ENCODE assay signal across 16 cellular contexts in genomic region chr12:5459051-5459782, GRCh38. TPM values are rescaled to one million over a fixed set of nuclear protein-coding genes. Genes with fewer than 3 reads are reported as not detected.
DNase-seq lines count a peak whose midpoint lies in the region; ATAC-seq and TF ChIP-seq lines count a peak whose summit lies in the region.
"Had no signal": no experiment of that assay in that cellular context is flagged by ENCODE, and none has a peak within 500 bp of the region (broad histone marks: within the 10 kb centered on the region; RNA-seq: fewer than 3 reads in every experiment).

No MANE protein-coding gene starts in this region.

- H3K27ac ChIP-seq in right cardiac atrium (ENCODE audit: low read length): no peak overlapping the region
- peak overlapping the region; percentile 1 for H3K27ac ChIP-seq in OCI-LY7 (ENCODE audit: low read depth, low read length, poor library complexity, severe bottlenecking)
- H3K27ac ChIP-seq: BLaER1 treated with 17β-estradiol and CSF1 and Interleukin-3, amounts not matched to agents 10 nM and 100 nM; GM23248 had no signal

- no peaks in the 10 kb centered on the region for H3K9me2 ChIP-seq in OCI-LY7 (ENCODE audit: insufficient read depth, low read length)

- H2AFZ ChIP-seq in OCI-LY7 (ENCODE audit: low read length): no peak overlapping the region
- H2AFZ ChIP-seq: GM23248 had no signal

- no TSS peak for BruUV-seq in OCI-LY7 (replicated peaks; lab: Mats Ljungman, UMichigan)

- peak overlapping the region; percentile 78; the same call in 1 of the 2 replicates for H3K4me2 ChIP-seq in OCI-LY7 (ENCODE audit: low read length)

- DNase-seq in right cardiac atrium (no peak), left cardiac atrium (no peak), OCI-LY7 (ENCODE audit: low spot score) (peak; percentile 25), NCI-H2196 (lab: John Stamatoyannopoulos, UW; ENCODE audit: unreplicated experiment) (no peak), DMS79 (lab: John Stamatoyannopoulos, UW) (no peak), islet precursor cell (no peak)
- DNase-seq: 8988T; AML-193; CD4-positive, CD25-positive, alpha-beta regulatory T cell; DMS 273 treated with DMSO at 0.1 percent for 48 hours; EL; GM23248; H7 had no signal

- H3K4me1 ChIP-seq in right cardiac atrium (ENCODE audit: control insufficient read depth, insufficient read depth, low read length) (no peaks in the 10 kb centered on the region), OCI-LY7 (ENCODE audit: insufficient read depth, low read length, poor library complexity, severe bottlenecking) (peaks cover 50% of the 10 kb centered on the region)

- H3K4me3 ChIP-seq in right cardiac atrium (ENCODE audit: low read length) (no peak overlapping the region), OCI-LY7 (ENCODE audit: low read depth, low read length, poor library complexity, severe bottlenecking) (no peak overlapping the region)
- H3K4me3 ChIP-seq: BLaER1 treated with 17β-estradiol and CSF1 and Interleukin-3, amounts not matched to agents 10 nM and 100 nM; GM23248 had no signal

- H3K9me3 ChIP-seq in right cardiac atrium (ENCODE audit: control insufficient read depth, low read length): no peaks in the 10 kb centered on the region
- no peaks in the 10 kb centered on the region for H3K9me3 ChIP-seq in OCI-LY7 (ENCODE audit: low read length)
- H3K9me3 ChIP-seq: BLaER1 treated with 17β-estradiol and CSF1 and Interleukin-3, amounts not matched to agents 10 nM and 100 nM had no signal

- H4K20me1 ChIP-seq in OCI-LY7 (ENCODE audit: insufficient read depth, low read length): no peaks in the 10 kb centered on the region
- H4K20me1 ChIP-seq: BLaER1 treated with 17β-estradiol and CSF1 and Interleukin-3, amounts not matched to agents 10 nM and 100 nM had no signal

- TF ChIP-seq CTCF in OCI-LY7 (conservative IDR thresholded peaks at IDR 0.05; ENCODE audit: low read length): no peak

- H3K79me2 ChIP-seq in OCI-LY7 (ENCODE audit: insufficient read depth, low read depth, low read length): peaks cover 24% of the 10 kb centered on the region

- ATAC-seq in right cardiac atrium: peak; percentile 37 to 64
- ATAC-seq in left cardiac atrium: no peak
- ATAC-seq in esophagus mucosa: peak; percentile 52

- H3K27me3 ChIP-seq in right cardiac atrium (ENCODE audit: control insufficient read depth, insufficient read depth): no peaks in the 10 kb centered on the region
- H3K27me3 ChIP-seq: BLaER1 treated with 17β-estradiol and CSF1 and Interleukin-3, amounts not matched to agents 10 nM and 100 nM had no signal

- WGBS in right cardiac atrium: 71% methylated on average over 10 of the region's 10 CpGs

- peaks cover 64% of the 10 kb centered on the region for H3K36me3 ChIP-seq in OCI-LY7 (ENCODE audit: insufficient read depth, low read length)
- H3K36me3 ChIP-seq: BLaER1 treated with 17β-estradiol and CSF1 and Interleukin-3, amounts not matched to agents 10 nM and 100 nM had no signal

- POLR2A ChIA-PET in OCI-LY7 (lab: Charles Lee): interaction anchor here (0.6 to 2.0 kb wide), 6 partner anchors 11 to 1449 kb away, joined by 3 to 20 read pairs (median 4); partner anchors contain the start of gene NTF3

- CTCF ChIA-PET in OCI-LY7 (lab: Charles Lee; ENCODE audit: unreplicated experiment): interaction anchor here (1.1 kb wide), 2 partner anchors 11 to 19 kb away, joined by 4 read pairs; no protein-coding TSS in a partner anchor

- intact Hi-C loops in right cardiac atrium (cut with DNase I) (no loop called here), left cardiac atrium (cut with DNase I) (no loop called here), OCI-LY7 (cut with micrococcal nuclease; ENCODE audit: unreplicated experiment) (no loop called here)

RNA-seq across cellular contexts. Expression of gene NTF3, which starts 27.3 kb away (rescaled TPM):
- total RNA-seq in right cardiac atrium: 1 to 10 TPM in 2 of 4 donors, under 1 TPM in 2; 0.53 to 1.9 (median 1.3) TPM
- polyA plus RNA-seq in right cardiac atrium: 1.7 TPM
- total RNA-seq in left cardiac atrium: 1 to 10 TPM in 1 of 2 donors, under 1 TPM in 1; 0.97 to 1.2 TPM
- 9.6 and 15.2 TPM in 2 replicates for total RNA-seq in OCI-LY7 (2014; rRNA removed; shearing (Covaris generic))
- total RNA-seq in OCI-LY7 (2022): 11.5 and 14.1 TPM in 2 replicates
- 2.0 TPM for total RNA-seq in esophagus mucosa
- total RNA-seq: CD4-positive, CD25-positive, alpha-beta regulatory T cell; HT-29 had no signal
- polyA plus RNA-seq: CD4-positive, CD25-positive, alpha-beta regulatory T cell had no signal

Comparison
In these comparisons a context has a peak if more than half of its experiments do, and no peak if none do; other contexts are left out.
1. ATAC-seq: peak in right cardiac atrium (2 of 2) and esophagus mucosa (single experiment); none in left cardiac atrium (0 of 2).